In the genomic region with DNA sequence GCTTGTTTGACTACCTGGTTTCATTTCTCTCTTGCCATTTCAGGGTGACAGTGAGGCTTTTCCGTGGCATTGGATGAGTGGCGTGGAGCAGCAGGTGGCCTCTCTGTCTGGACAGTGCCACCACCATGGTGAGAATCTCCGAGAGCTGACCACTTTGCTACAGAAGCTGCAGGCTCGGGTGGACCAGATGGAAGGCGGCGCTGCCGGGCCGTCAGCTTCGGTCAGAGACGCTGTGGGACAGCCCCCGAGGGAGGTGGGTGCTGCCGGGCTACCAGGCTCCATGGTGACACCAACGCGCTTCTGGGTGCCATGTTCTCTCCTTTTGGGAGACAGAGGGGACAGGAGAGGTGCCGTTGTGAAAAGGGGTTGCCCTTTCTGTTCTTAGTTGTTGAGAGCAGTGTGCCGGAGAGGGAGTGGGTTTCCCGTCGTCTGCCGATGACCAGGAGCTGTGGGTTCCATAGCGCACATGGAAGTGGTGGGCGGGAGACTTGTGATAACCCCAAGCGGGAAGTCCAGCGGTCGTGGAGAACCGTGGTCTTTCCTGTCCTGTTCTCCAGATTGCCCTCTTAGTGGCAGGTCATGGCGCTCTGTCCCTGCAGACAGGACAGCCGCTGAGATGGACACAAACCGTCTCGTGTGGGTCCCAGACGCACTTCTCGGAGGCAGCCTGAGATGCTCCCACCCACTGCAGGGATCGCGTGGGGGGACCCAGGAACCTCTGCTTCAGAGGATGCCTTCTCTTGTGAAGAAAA, we compare ENCODE assay signal across 23 cellular contexts.
"Had no signal": no experiment of that assay in that cellular context is flagged by ENCODE, and none has a peak within 500 bp of the region (broad histone marks: within the 10 kb centered on the region; RNA-seq: fewer than 3 reads in every experiment).

No MANE protein-coding gene starts in this region.

- ATAC-seq: SK-N-SH treated with all-trans-retinoic acid at 6 μM for 48 hours had no signal

- DNase-seq: Karpas-422, KG1, MG63, NCI-H1092, NCI-H1105 treated with DMSO at 0.1 percent for 48 hours, NCI-H1417 treated with DMSO at 0.1 percent for 48 hours, NCI-H146, NCI-H1694 treated with DMSO at 0.1 percent for 48 hours, NCI-H1930, NCI-H2081, NCI-H2107, NCI-H2171, NCI-H226, NCI-H446, NCI-H510A, NCI-H524 treated with DMSO at 0.1 percent for 48 hours, NCI-H69, NCI-H774, RPMI8226, SHP77 treated with DMSO at 0.1 percent for 48 hours, SJCRH30 had no signal

- H3K27ac ChIP-seq: HL-60, SJCRH30 had no signal
